Comparison of ENCODE assay signal across 29 cellular contexts in the genomic region with DNA sequence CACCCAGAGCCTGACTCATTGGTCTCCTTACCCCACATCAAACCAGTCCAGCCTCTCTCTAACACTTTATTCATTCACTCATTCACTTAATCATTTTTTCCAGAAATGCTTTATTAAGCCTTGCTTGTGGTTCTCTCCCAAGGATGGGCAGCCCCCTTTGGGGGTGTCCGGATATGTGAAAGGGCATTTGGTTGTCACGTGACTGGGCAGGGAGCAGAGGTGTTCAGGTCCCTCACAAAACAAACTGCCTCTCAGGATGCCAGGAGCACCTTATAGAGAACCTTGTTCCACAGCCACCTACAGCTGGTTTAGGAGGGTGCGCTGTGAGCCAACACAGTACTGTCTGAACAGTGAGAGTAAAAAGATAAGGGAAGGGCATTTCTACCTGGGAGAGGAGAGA.
"Had no signal": no experiment of that assay in that cellular context is flagged by ENCODE, and none has a peak within 500 bp of the region (broad histone marks: within the 10 kb centered on the region; RNA-seq: fewer than 3 reads in every experiment).

No MANE protein-coding gene starts in this region.

- H3K36me3 ChIP-seq: adrenal gland, breast epithelium, MG63, SJCRH30, WERI-Rb-1 had no signal

- H3K4me1 ChIP-seq: adrenal gland, body of pancreas, breast epithelium, SJCRH30 had no signal

- DNase-seq: activated CD4-positive, alpha-beta T cell treated with anti-CD3 and anti-CD28 coated beads, Interleukin-2, amount 10 ng/mL, durations not matched to agents 24 days and 14 days; activated CD4-positive, alpha-beta T cell treated with anti-CD3 and anti-CD28 coated beads, Interleukin-2, amount 50 U/mL, for 4 hours; activated CD8-positive, alpha-beta memory T cell treated with anti-CD3 and anti-CD28 coated beads, Interleukin-2, amount 50 U/mL, for 4 hours; activated gamma-delta T cell; activated naive CD4-positive, alpha-beta T cell treated with Interleukin-2 at 50 U/mL for 16 hours; activated naive CD8-positive, alpha-beta T cell treated with anti-CD3 and anti-CD28 coated beads, Interleukin-2, amount 10 ng/mL, durations not matched to agents 7 days and 5 days; activated T-cell treated with anti-CD3 and anti-CD28 coated beads, Interleukin-2, amount 50 U/mL, for 72 hours; adrenal gland; body of pancreas; caudate nucleus; cerebellar nuclear complex; Kasumi-1; KG1; MG63; NCI-H1048; NCI-H1105 treated with DMSO at 0.1 percent for 48 hours; NCI-H1436; NCI-H1694; NCI-H2029; NCI-H345; NCI-H524 treated with DMSO at 0.1 percent for 48 hours; SHP77; SJCRH30; T1000; WERI-Rb-1 had no signal

- H3K9me3 ChIP-seq: MG63, SJCRH30 had no signal

- H3K27me3 Mint-ChIP-seq: activated naive CD8-positive, alpha-beta T cell treated with anti-CD3 and anti-CD28 coated beads, Interleukin-2, amount 10 ng/mL, durations not matched to agents 7 days and 5 days; activated T-helper 17 cell treated with anti-CD3 and anti-CD28 coated beads, Interleukin-2, amount 50 U/mL, for 72 hours had no signal

- H3K4me3 Mint-ChIP-seq: activated CD4-positive, alpha-beta T cell treated with anti-CD3 and anti-CD28 coated beads, Interleukin-2, amount 10 ng/mL, durations not matched to agents 24 days and 14 days; activated naive CD8-positive, alpha-beta T cell treated with anti-CD3 and anti-CD28 coated beads, Interleukin-2, amount 10 ng/mL, durations not matched to agents 7 days and 5 days; activated T-cell treated with anti-CD3 and anti-CD28 coated beads, Interleukin-2, amount 50 U/mL, for 72 hours; activated T-helper 17 cell treated with anti-CD3 and anti-CD28 coated beads, Interleukin-2, amount 50 U/mL, for 72 hours had no signal

- H3K4me3 ChIP-seq: adrenal gland, body of pancreas, breast epithelium, MG63, SJCRH30, SK-N-MC had no signal

- H3K27ac Mint-ChIP-seq: activated CD4-positive, alpha-beta T cell treated with anti-CD3 and anti-CD28 coated beads, Interleukin-2, amount 10 ng/mL, durations not matched to agents 24 days and 14 days; activated naive CD8-positive, alpha-beta T cell treated with anti-CD3 and anti-CD28 coated beads, Interleukin-2, amount 10 ng/mL, durations not matched to agents 7 days and 5 days; activated T-cell treated with anti-CD3 and anti-CD28 coated beads, Interleukin-2, amount 50 U/mL, for 72 hours; activated T-helper 17 cell treated with anti-CD3 and anti-CD28 coated beads, Interleukin-2, amount 50 U/mL, for 72 hours had no signal

- H3K27ac ChIP-seq: adrenal gland, body of pancreas, breast epithelium, SJCRH30, SK-N-MC, WERI-Rb-1 had no signal

- H3K4me1 Mint-ChIP-seq: activated CD4-positive, alpha-beta T cell treated with anti-CD3 and anti-CD28 coated beads, Interleukin-2, amount 10 ng/mL, durations not matched to agents 24 days and 14 days; activated naive CD8-positive, alpha-beta T cell treated with anti-CD3 and anti-CD28 coated beads, Interleukin-2, amount 10 ng/mL, durations not matched to agents 7 days and 5 days had no signal

- H3K27me3 ChIP-seq: adrenal gland, body of pancreas, breast epithelium, MG63, SJCRH30 had no signal

- ATAC-seq: activated T-cell treated with anti-CD3 and anti-CD28 coated beads, Interleukin-2, amount 50 U/mL, for 72 hours; activated T-helper 17 cell treated with anti-CD3 and anti-CD28 coated beads, Interleukin-2, amount 50 U/mL, for 72 hours; body of pancreas; Panc1 had no signal
